Comparison of ENCODE assay signal across 8 cellular contexts in genomic region chr20:39076958-39077357, GRCh38.
"Had no signal": no experiment of that assay in that cellular context is flagged by ENCODE, and none has a peak within 500 bp of the region (broad histone marks: within the 10 kb centered on the region; RNA-seq: fewer than 3 reads in every experiment).

No MANE protein-coding gene starts in this region.

- DNase-seq: GDM1, GF-D8 had no signal

- FAIRE-seq: G401.6, GM12878, GM12891, GM12892, GM18507, GM19239 had no signal

- H3K4me3 ChIP-seq: GM12878 had no signal

- ATAC-seq: GM12878 had no signal
